In the genomic region with DNA sequence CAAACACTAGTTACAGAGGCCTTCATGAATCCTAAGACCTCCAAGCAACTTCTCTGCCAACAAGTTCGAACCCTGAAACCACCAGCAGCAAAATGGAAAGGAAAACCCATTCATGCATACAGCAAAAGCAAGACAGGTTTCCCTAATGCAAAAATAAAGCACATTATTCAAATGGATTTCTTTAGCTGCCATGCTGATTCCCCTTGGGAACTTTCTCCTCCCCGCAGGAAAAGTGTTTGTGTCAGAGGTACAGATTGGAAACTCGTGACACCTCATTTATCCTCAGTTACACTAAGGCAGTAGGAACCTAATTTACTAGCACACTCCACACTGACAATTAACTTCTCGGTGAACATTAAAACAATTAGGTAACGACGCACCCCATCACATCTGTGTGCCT, we compare ENCODE assay signal across 20 cellular contexts.
"Had no signal": no experiment of that assay in that cellular context is flagged by ENCODE, and none has a peak within 500 bp of the region (broad histone marks: within the 10 kb centered on the region; RNA-seq: fewer than 3 reads in every experiment).

No MANE protein-coding gene starts in this region.

- ATAC-seq: activated naive CD8-positive, alpha-beta T cell treated with anti-CD3 and anti-CD28 coated beads, Interleukin-2, amount 50 U/mL, for 24 hours; gastroesophageal sphincter; naive thymus-derived CD8-positive, alpha-beta T cell; right cardiac atrium; stimulated activated naive CD8-positive, alpha-beta T cell treated with anti-CD3 and anti-CD28 coated beads, Interleukin-15, Interleukin-2, amounts not matched to agents 100 U/mL and 50 U/mL, for 24 hours had no signal

- H3K27me3 Mint-ChIP-seq: activated naive CD8-positive, alpha-beta T cell treated with anti-CD3 and anti-CD28 coated beads, Interleukin-2, amount 50 U/mL, for 24 hours; memory B cell; type B pancreatic cell had no signal

- H3K27ac ChIP-seq: ascending aorta, gastroesophageal sphincter, left ventricle myocardium inferior, prostate gland, skin epidermis, suprapubic skin had no signal

- H3K27ac Mint-ChIP-seq: activated naive CD8-positive, alpha-beta T cell treated with anti-CD3 and anti-CD28 coated beads, Interleukin-2, amount 50 U/mL, for 24 hours; memory B cell; naive thymus-derived CD8-positive, alpha-beta T cell; type B pancreatic cell had no signal

- DNase-seq: activated CD4-positive, alpha-beta T cell treated with anti-CD3 and anti-CD28 coated beads, Interleukin-2, amount 50 U/mL, for 4 hours; activated CD4-positive, CD25-positive, alpha-beta regulatory T cell treated with anti-CD3 and anti-CD28 coated beads, Interleukin-2, amount 50 U/mL, for 72 hours; activated naive CD4-positive, alpha-beta T cell treated with Interleukin-2 at 50 U/mL for 16 hours; activated naive CD8-positive, alpha-beta T cell treated with anti-CD3 and anti-CD28 coated beads, Interleukin-2, amount 50 U/mL, for 24 hours; activated T-cell treated with anti-CD3 and anti-CD28 coated beads for 4 hours; left ventricle myocardium inferior; naive thymus-derived CD8-positive, alpha-beta T cell; occipital lobe; right cardiac atrium; stimulated activated CD4-positive, alpha-beta T cell treated with anti-CD3 and anti-CD28 coated beads, Interleukin-4, amount 100 ng/mL, for 4 hours; stimulated activated CD8-positive, alpha-beta memory T cell treated with anti-CD3 and anti-CD28 coated beads, Interleukin-4, amount 100 ng/mL, for 48 hours; stimulated activated naive CD8-positive, alpha-beta T cell treated with anti-CD3 and anti-CD28 coated beads, Interleukin-15, Interleukin-2, amounts not matched to agents 100 U/mL and 50 U/mL, for 24 hours; T1000 had no signal

- H3K36me3 ChIP-seq: ascending aorta, left ventricle myocardium inferior, prostate gland had no signal

- H3K36me3 Mint-ChIP-seq: naive thymus-derived CD8-positive, alpha-beta T cell had no signal

- H3K27me3 ChIP-seq: ascending aorta, gastroesophageal sphincter, suprapubic skin had no signal

- H3K9me3 Mint-ChIP-seq: activated naive CD8-positive, alpha-beta T cell treated with anti-CD3 and anti-CD28 coated beads, Interleukin-2, amount 50 U/mL, for 24 hours; memory B cell; naive thymus-derived CD8-positive, alpha-beta T cell; type B pancreatic cell had no signal

- H3K9me3 ChIP-seq: ascending aorta, gastroesophageal sphincter, left ventricle myocardium inferior, prostate gland, suprapubic skin had no signal

- H3K4me3 ChIP-seq: ascending aorta, gastroesophageal sphincter, left ventricle myocardium inferior, prostate gland, skin epidermis, suprapubic skin had no signal

- H3K4me3 Mint-ChIP-seq: activated naive CD8-positive, alpha-beta T cell treated with anti-CD3 and anti-CD28 coated beads, Interleukin-2, amount 50 U/mL, for 24 hours; memory B cell; naive thymus-derived CD8-positive, alpha-beta T cell; type B pancreatic cell had no signal
